ENCODE assay signal across 12 cellular contexts in genomic region chr11:65170058-65170534, GRCh38. TPM values are rescaled to one million over a fixed set of nuclear protein-coding genes. Genes with fewer than 3 reads are reported as not detected.
DNase-seq lines count a peak whose midpoint lies in the region; ATAC-seq and TF ChIP-seq lines count a peak whose summit lies in the region.
"Had no signal": no experiment of that assay in that cellular context is flagged by ENCODE, and none has a peak within 500 bp of the region (broad histone marks: within the 10 kb centered on the region; RNA-seq: fewer than 3 reads in every experiment).

TSS of gene SPDYC (plus strand) at chr11:65170233. CDS start at chr11:65171358, 1,125 bp downstream.

- ATAC-seq in HG02588 (IDR thresholded peaks at IDR 0.05; ENCODE audit: unreplicated experiment): no peak
- ATAC-seq: gastrocnemius medialis had no signal

- H3F3A ChIP-seq in DOHH2 (ENCODE audit: control insufficient read depth, insufficient read depth): peaks cover 2% of the 10 kb centered on the region

- H3K36me3 ChIP-seq in DOHH2 (ENCODE audit: control insufficient read depth, low read length): no peaks in the 10 kb centered on the region
- no peaks in the 10 kb centered on the region for H3K36me3 ChIP-seq in brain microvascular endothelial cell (replicated peaks)
- no peaks in the 10 kb centered on the region for H3K36me3 ChIP-seq in right atrium auricular region
- H3K36me3 ChIP-seq: gastrocnemius medialis, stomach had no signal

- H3K27me3 Mint-ChIP-seq in neural crest cell (ENCODE audit: low read depth): no peaks in the 10 kb centered on the region

- no peaks in the 10 kb centered on the region for H3K9me2 ChIP-seq in DOHH2 (replicated peaks; ENCODE audit: control insufficient read depth, low read length)

- no peaks in the 10 kb centered on the region for H3K36me3 Mint-ChIP-seq in neural crest cell (ENCODE audit: low read depth)

- no peaks in the 10 kb centered on the region for H4K20me1 ChIP-seq in DOHH2 (ENCODE audit: control insufficient read depth, insufficient read depth, low read depth, low read length)

- no peak for TF ChIP-seq CTCF in DOHH2 (IDR thresholded peaks at IDR 0.05; ENCODE audit: low read depth, low read length, poor library complexity, severe bottlenecking)
- TF ChIP-seq CTCF in NB4 (IDR thresholded peaks at IDR 0.05; ENCODE audit: low read depth, low read length): no peak
- no peak for TF ChIP-seq CTCF in brain microvascular endothelial cell (IDR thresholded peaks at IDR 0.05; ENCODE audit: low read depth, low read length, missing control alignments)
- TF ChIP-seq CTCF in neural crest cell (conservative IDR thresholded peaks at IDR 0.05): no peak
- no peak for TF ChIP-seq CTCF in right atrium auricular region (IDR thresholded peaks at IDR 0.05)

- DNase-seq in NB4 (ENCODE audit: low read depth) (peak; percentile 27), brain microvascular endothelial cell (no peak), neural crest cell (ENCODE audit: low read depth, low spot score) (no peak), right atrium auricular region (ENCODE audit: low spot score) (no peak), NCI-H1417 (lab: John Stamatoyannopoulos, UW) (no peak)
- DNase-seq: activated CD4-positive, alpha-beta T cell treated with anti-CD3 and anti-CD28 coated beads, Interleukin-2, amount 50 U/mL, for 4 hours; stomach had no signal

- H3K4me3 ChIP-seq in DOHH2 (ENCODE audit: low read length) (peak within 1 kb of the TSS; percentile 41), NB4 (ENCODE audit: low read depth, low read length) (no peak within 1 kb of the TSS), brain microvascular endothelial cell (ENCODE audit: low read depth, low read length) (no peak within 1 kb of the TSS), right atrium auricular region (no peak within 1 kb of the TSS)
- H3K4me3 ChIP-seq: gastrocnemius medialis, stomach had no signal

- H3K4me2 ChIP-seq in DOHH2 (ENCODE audit: low read length): peak within 1 kb of the TSS; percentile 66

- no peak within 1 kb of the TSS for H3K4me3 Mint-ChIP-seq in neural crest cell

- H3K4me1 ChIP-seq in DOHH2 (ENCODE audit: control insufficient read depth, low read length): peaks cover 29% of the 10 kb centered on the region
- no peaks in the 10 kb centered on the region for H3K4me1 ChIP-seq in right atrium auricular region

- H3K9me3 Mint-ChIP-seq in neural crest cell: no peaks in the 10 kb centered on the region

- H3K27ac Mint-ChIP-seq in neural crest cell (ENCODE audit: unreplicated experiment): peak within 1 kb of the TSS; percentile 93

- H3K27ac ChIP-seq in DOHH2 (ENCODE audit: low read depth, low read length) (peak within 1 kb of the TSS; percentile 71), brain microvascular endothelial cell (peak within 1 kb of the TSS; percentile 72), right atrium auricular region (no peak within 1 kb of the TSS)
- H3K27ac ChIP-seq: gastrocnemius medialis, stomach had no signal

- TF ChIP-seq POLR2A in NB4 (IDR thresholded peaks at IDR 0.05; ENCODE audit: extremely low read depth, insufficient read length): no peak

- no peaks in the 10 kb centered on the region for H3K79me2 ChIP-seq in DOHH2 (ENCODE audit: control insufficient read depth, low read length)

- H3K9me3 ChIP-seq in DOHH2 (ENCODE audit: control insufficient read depth, insufficient read depth, low read length) (no peaks in the 10 kb centered on the region), right atrium auricular region (no peaks in the 10 kb centered on the region)
- H3K9me3 ChIP-seq: gastrocnemius medialis, stomach had no signal

- H3K27me3 ChIP-seq in DOHH2 (ENCODE audit: control insufficient read depth, low read length) (no peaks in the 10 kb centered on the region), brain microvascular endothelial cell (replicated peaks) (no peaks in the 10 kb centered on the region), right atrium auricular region (no peaks in the 10 kb centered on the region)
- H3K27me3 ChIP-seq: gastrocnemius medialis, stomach had no signal

- in situ Hi-C loops in brain microvascular endothelial cell (cut with HindIII; ENCODE audit: low pct_ligation_motif_present, low sequenced_read_pairs): no loop called here

- peaks cover 10% of the 10 kb centered on the region for H3K4me1 Mint-ChIP-seq in neural crest cell

RNA-seq across cellular contexts. Expression of gene SPDYC, which starts in this region (rescaled TPM):
- total RNA-seq in neural crest cell (not detected in 2 replicates), right atrium auricular region (not detected)
- total RNA-seq: Daoy, gastrocnemius medialis, mesenteric fat pad, stomach had no signal

Comparison
In these comparisons a context has a peak if more than half of its experiments do, and no peak if none do; other contexts are left out.
1. H3K27ac ChIP-seq: peak in DOHH2 (single experiment) and brain microvascular endothelial cell (single experiment); none in right atrium auricular region (0 of 2).